ENCODE assay signal across 14 cellular contexts in the genomic region with DNA sequence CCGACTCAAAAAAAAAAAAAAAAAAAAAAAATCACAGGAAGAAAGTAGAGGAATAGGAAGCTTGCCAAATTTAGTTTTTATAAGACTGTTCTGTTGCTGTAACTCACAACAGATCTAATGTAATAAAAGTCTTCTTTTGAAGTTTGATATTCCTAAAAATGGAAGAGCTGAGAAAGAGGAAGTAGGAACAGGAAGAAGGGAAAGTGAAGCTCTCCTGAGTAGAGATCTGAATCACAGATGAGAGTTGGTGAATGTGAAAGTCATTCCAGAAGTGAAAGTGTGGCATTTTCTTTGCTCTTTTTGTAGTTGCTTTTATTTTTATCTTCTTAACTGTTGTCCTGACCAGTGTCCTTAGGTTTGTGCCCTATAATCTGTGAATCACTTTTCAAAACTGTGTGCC. TPM values are rescaled to one million over a fixed set of nuclear protein-coding genes. Genes with fewer than 3 reads are reported as not detected.
DNase-seq lines count a peak whose midpoint lies in the region; ATAC-seq and TF ChIP-seq lines count a peak whose summit lies in the region.
"Had no signal": no experiment of that assay in that cellular context is flagged by ENCODE, and none has a peak within 500 bp of the region (broad histone marks: within the 10 kb centered on the region; RNA-seq: fewer than 3 reads in every experiment).

No MANE protein-coding gene starts in this region.

- peak; percentile 86 for DNase-seq in SIG-M5 treated with dmso at 0.1 percent for 504 hours (lab: John Stamatoyannopoulos, UW; ENCODE audit: unreplicated experiment)
- DNase-seq in SIG-M5 (lab: John Stamatoyannopoulos, UW): no peak
- no peak for DNase-seq in NCI-H146 treated with DMSO at 0.1 percent for 48 hours (lab: John Stamatoyannopoulos, UW; ENCODE audit: unreplicated experiment)
- DNase-seq: activated effector memory CD4-positive, alpha-beta T cell treated with anti-CD3 and anti-CD28 coated beads, Interleukin-2, amount 50 U/mL, for 16 hours; effector CD4-positive, alpha-beta T cell; NCI-H446; stimulated activated CD4-positive, alpha-beta T cell treated with anti-CD3 and anti-CD28 coated beads, Interleukin-4, amount 100 ng/mL, for 4 hours; thyroid gland had no signal

- H3K4me3 ChIP-seq in Loucy (ENCODE audit: low read length, poor library complexity, severe bottlenecking) (peak overlapping the region; percentile 92), neutrophil (ENCODE audit: low read depth in 1 of 2, low read length in 1 of 2) (no peak overlapping the region)
- H3K4me3 ChIP-seq: thyroid gland had no signal

- H3K4me3 Mint-ChIP-seq in activated T-helper 17 cell treated with anti-CD3 and anti-CD28 coated beads, Interleukin-2, amount 50 U/mL, for 72 hours: peak overlapping the region; percentile 89

- H3K4me2 ChIP-seq in Loucy (ENCODE audit: low read depth, low read length, poor library complexity, severe bottlenecking): peak overlapping the region; percentile 100

- peak overlapping the region; percentile 22 for H3K27ac Mint-ChIP-seq in activated T-helper 17 cell treated with anti-CD3 and anti-CD28 coated beads, Interleukin-2, amount 50 U/mL, for 72 hours

- H3K27ac ChIP-seq in neutrophil: peak overlapping the region; percentile 70
- H3K27ac ChIP-seq: 22Rv1, thyroid gland had no signal

- no peak overlapping the region for H2AFZ ChIP-seq in Loucy (ENCODE audit: low read length)

- H3K79me2 ChIP-seq in Loucy (ENCODE audit: insufficient read depth, low read length): peaks cover 84% of the 10 kb centered on the region

- peaks cover 28% of the 10 kb centered on the region for H3K4me1 ChIP-seq in Loucy (ENCODE audit: insufficient read depth, low read length, poor library complexity, severe bottlenecking)
- peaks cover 36 to 50% of the 10 kb centered on the region in 2 experiments for H3K4me1 ChIP-seq in neutrophil (ENCODE audit: control insufficient read depth in 1 of 2, insufficient read depth in 1 of 2, low read depth in 1 of 2, low read length in 1 of 2)

- no peaks in the 10 kb centered on the region; the same call in 1 of the 2 replicates for H3K36me3 ChIP-seq in Loucy (ENCODE audit: insufficient read depth, low read length)
- no peaks in the 10 kb centered on the region for H3K36me3 ChIP-seq in neutrophil
- H3K36me3 ChIP-seq: thyroid gland had no signal

- TF ChIP-seq CTCF in Loucy (conservative IDR thresholded peaks at IDR 0.05; ENCODE audit: low read length): no peak
- no peak for TF ChIP-seq CTCF in neutrophil (IDR thresholded peaks at IDR 0.05)

- H3K9me3 Mint-ChIP-seq in activated T-helper 17 cell treated with anti-CD3 and anti-CD28 coated beads, Interleukin-2, amount 50 U/mL, for 72 hours: no peaks in the 10 kb centered on the region

- no peaks in the 10 kb centered on the region for H3K27me3 Mint-ChIP-seq in activated T-helper 17 cell treated with anti-CD3 and anti-CD28 coated beads, Interleukin-2, amount 50 U/mL, for 72 hours

- peaks cover 44% of the 10 kb centered on the region for H4K20me1 ChIP-seq in Loucy (ENCODE audit: insufficient read depth, low read length, poor library complexity, severe bottlenecking)

- no peak for ATAC-seq in activated T-helper 17 cell treated with anti-CD3 and anti-CD28 coated beads, Interleukin-2, amount 50 U/mL, for 72 hours (replicated peaks)
- no peak for ATAC-seq in GM18867 (IDR thresholded peaks at IDR 0.05; ENCODE audit: unreplicated experiment)
- ATAC-seq in HG02870 (IDR thresholded peaks at IDR 0.05; ENCODE audit: unreplicated experiment): no peak

- H3K9ac ChIP-seq in Loucy (ENCODE audit: low read depth, low read length, poor library complexity, severe bottlenecking): no peak overlapping the region

- H3K27me3 ChIP-seq in Loucy (ENCODE audit: insufficient read depth, low read length, poor library complexity, severe bottlenecking): no peaks in the 10 kb centered on the region
- no peaks in the 10 kb centered on the region for H3K27me3 ChIP-seq in neutrophil
- H3K27me3 ChIP-seq: thyroid gland had no signal

- H3K36me3 Mint-ChIP-seq in activated T-helper 17 cell treated with anti-CD3 and anti-CD28 coated beads, Interleukin-2, amount 50 U/mL, for 72 hours (ENCODE audit: low read depth): peaks cover 60% of the 10 kb centered on the region

- H3K4me1 Mint-ChIP-seq in activated T-helper 17 cell treated with anti-CD3 and anti-CD28 coated beads, Interleukin-2, amount 50 U/mL, for 72 hours: peaks cover 20% of the 10 kb centered on the region

- H3K9me3 ChIP-seq in Loucy (ENCODE audit: insufficient read depth, low read depth, low read length): no peaks in the 10 kb centered on the region
- H3K9me3 ChIP-seq in neutrophil: no peaks in the 10 kb centered on the region
- H3K9me3 ChIP-seq: thyroid gland had no signal

- no peaks in the 10 kb centered on the region for H3K9me2 ChIP-seq in Loucy (replicated peaks; ENCODE audit: low read depth, low read length)

- no peaks in the 10 kb centered on the region for H3F3A ChIP-seq in Loucy (ENCODE audit: low read depth)

RNA-seq across cellular contexts. Expression of gene NMT1, which starts 2.1 kb away (rescaled TPM):
- total RNA-seq in activated T-helper 17 cell treated with anti-CD3 and anti-CD28 coated beads, Interleukin-2, amount 50 U/mL, for 72 hours: 100 to 1,000 TPM; 101 to 120 TPM

RNA-seq across cellular contexts. Expression of gene DCAKD, which starts 11.8 kb away (rescaled TPM):
- 10 to 100 TPM; 36.5 to 36.6 TPM for total RNA-seq in activated T-helper 17 cell treated with anti-CD3 and anti-CD28 coated beads, Interleukin-2, amount 50 U/mL, for 72 hours
